ENCODE assay signal across 20 cellular contexts in the genomic region with DNA sequence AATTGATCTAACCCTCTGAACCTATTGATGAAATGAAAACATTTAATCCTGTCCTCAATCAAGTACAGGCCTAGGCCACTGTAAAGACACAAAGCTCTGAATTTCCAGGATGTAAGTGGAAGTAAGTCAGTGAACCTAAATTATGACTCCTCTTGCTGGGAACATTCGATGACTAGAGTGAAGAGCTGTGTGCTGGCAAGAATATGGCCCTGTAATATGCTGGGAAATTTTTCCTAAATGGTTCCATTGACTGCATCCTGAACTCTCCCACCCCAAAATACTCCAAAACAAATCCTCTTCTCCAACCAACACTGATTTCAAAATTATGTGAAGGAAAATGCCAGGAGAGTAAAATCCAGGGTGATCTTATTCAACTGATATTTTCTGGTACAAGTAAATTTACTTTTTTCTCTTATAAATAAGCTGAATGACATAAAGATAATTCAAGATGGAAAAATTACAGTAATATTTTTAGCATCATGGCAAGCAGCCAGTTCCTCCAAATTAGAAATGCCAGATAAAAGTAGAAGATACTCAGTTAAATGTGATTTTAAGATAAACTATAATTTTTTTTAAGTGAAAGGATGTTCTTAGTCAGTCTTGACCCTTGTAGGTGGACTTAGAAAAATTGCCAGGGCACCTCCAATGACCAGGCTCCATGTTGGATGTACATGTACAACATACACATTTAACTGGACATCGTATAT.
"Had no signal": no experiment of that assay in that cellular context is flagged by ENCODE, and none has a peak within 500 bp of the region (broad histone marks: within the 10 kb centered on the region; RNA-seq: fewer than 3 reads in every experiment).

No MANE protein-coding gene starts in this region.

- DNase-seq: effector memory CD8-positive, alpha-beta T cell; gastrocnemius medialis; heart right ventricle; hypothalamus; islet precursor cell; mammary epithelial cell; mucosa of descending colon; naive thymus-derived CD8-positive, alpha-beta T cell; posterior cingulate gyrus; stimulated activated CD4-positive, alpha-beta T cell treated with anti-CD3 and anti-CD28 coated beads, Interleukin-2, amount 100 ng/mL, for 24 hours; stimulated activated CD4-positive, alpha-beta T cell treated with anti-CD3 and anti-CD28 coated beads, Interleukin-4, amount 100 ng/mL, for 4 hours; stimulated activated naive CD4-positive, alpha-beta T cell; stomach; trophoblast cell had no signal

- H3K27me3 ChIP-seq: esophagus muscularis mucosa, gastrocnemius medialis, heart right ventricle, neutrophil, stomach had no signal

- H3K4me3 ChIP-seq: esophagus muscularis mucosa, gastrocnemius medialis, heart right ventricle, mucosa of descending colon, skin epidermis, stomach had no signal

- H3K36me3 ChIP-seq: esophagus muscularis mucosa, gastrocnemius medialis, heart right ventricle, neutrophil, stomach had no signal

- H3K4me1 ChIP-seq: gastrocnemius medialis, heart right ventricle, stomach had no signal

- H3K27ac ChIP-seq: epithelial cell of prostate, esophagus muscularis mucosa, gastrocnemius medialis, heart right ventricle, neutrophil, stomach had no signal

- H3K9me3 ChIP-seq: esophagus muscularis mucosa, gastrocnemius medialis, heart right ventricle, mucosa of descending colon, neutrophil, stomach had no signal

- ATAC-seq: effector memory CD8-positive, alpha-beta T cell; gastrocnemius medialis; heart right ventricle; left lobe of liver; mucosa of descending colon; naive thymus-derived CD8-positive, alpha-beta T cell; sciatic nerve had no signal
